18 cellular contexts compared by ENCODE assay signal in the genomic region with DNA sequence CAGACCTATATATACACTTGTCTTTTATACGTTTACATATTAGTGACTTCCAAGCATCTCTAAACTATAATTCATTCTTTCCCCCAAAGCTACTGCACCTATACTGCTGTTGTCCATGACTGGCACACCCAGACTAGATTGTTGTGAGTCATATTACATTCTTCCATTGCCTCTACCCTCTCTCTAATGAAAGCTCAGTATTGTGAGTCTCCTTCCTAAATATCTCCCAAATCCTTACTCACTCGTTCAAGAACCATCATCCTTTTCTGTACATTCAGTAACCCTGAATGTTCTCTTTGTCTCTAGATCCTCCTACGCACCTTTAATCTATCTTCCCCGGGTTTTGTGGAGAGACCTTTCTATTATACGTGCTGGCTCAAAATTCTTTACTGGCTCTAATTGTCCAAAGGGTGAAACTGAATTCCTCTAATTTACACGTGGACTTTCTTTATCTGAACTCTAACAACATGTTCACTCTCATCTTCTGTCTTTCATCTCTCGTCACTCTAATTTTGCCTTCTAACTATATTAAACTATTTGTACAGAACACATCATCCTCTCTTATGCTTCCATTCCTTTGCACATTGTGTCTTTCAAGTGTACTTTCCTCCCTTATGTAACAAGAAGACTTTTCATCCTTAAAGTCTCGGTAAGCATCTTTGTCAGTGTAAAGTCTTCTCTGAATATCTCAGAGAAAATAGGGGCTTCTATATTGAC.
"Had no signal": no experiment of that assay in that cellular context is flagged by ENCODE, and none has a peak within 500 bp of the region (broad histone marks: within the 10 kb centered on the region; RNA-seq: fewer than 3 reads in every experiment).

No MANE protein-coding gene starts in this region.

- DNase-seq: cortex of kidney; dorsolateral prefrontal cortex; effector CD8-positive, alpha-beta T cell; foreskin fibroblast; hippocampal formation; lower lobe of right lung; mesenchymal stem cell; midbrain; nucleus accumbens; ovary; right cardiac atrium; small intestine; stimulated activated CD4-positive, alpha-beta T cell treated with anti-CD3 and anti-CD28 coated beads, Interleukin-12 subunit alpha, Interleukin-12 subunit beta, amount 100 ng/mL, for 4 hours; stimulated activated naive CD4-positive, alpha-beta T cell treated with Interleukin-2 at 50 U/mL for 16 hours; trophoblast cell had no signal

- H3K4me3 ChIP-seq: dorsolateral prefrontal cortex, esophagus muscularis mucosa, lower lobe of right lung, neural progenitor cell, ovary had no signal

- H3K36me3 ChIP-seq: esophagus muscularis mucosa, lower lobe of right lung, neural progenitor cell, ovary had no signal

- H3K9me3 ChIP-seq: esophagus muscularis mucosa, lower lobe of right lung, ovary had no signal

- ATAC-seq: lower lobe of right lung; natural killer cell treated with Interleukin-12 subunit alpha and Interleukin-12 subunit beta and Interleukin-15 and Interleukin-18, amount 100 ng/mL, for 72 hours had no signal

- H3K4me1 ChIP-seq: lower lobe of right lung, neural progenitor cell had no signal

- H3K27ac ChIP-seq: dorsolateral prefrontal cortex, esophagus muscularis mucosa, lower lobe of right lung, neural progenitor cell, ovary had no signal

- H3K27me3 ChIP-seq: dorsolateral prefrontal cortex, esophagus muscularis mucosa, neural progenitor cell, ovary had no signal
